Comparison of ENCODE assay signal across 8 cellular contexts in the genomic region with DNA sequence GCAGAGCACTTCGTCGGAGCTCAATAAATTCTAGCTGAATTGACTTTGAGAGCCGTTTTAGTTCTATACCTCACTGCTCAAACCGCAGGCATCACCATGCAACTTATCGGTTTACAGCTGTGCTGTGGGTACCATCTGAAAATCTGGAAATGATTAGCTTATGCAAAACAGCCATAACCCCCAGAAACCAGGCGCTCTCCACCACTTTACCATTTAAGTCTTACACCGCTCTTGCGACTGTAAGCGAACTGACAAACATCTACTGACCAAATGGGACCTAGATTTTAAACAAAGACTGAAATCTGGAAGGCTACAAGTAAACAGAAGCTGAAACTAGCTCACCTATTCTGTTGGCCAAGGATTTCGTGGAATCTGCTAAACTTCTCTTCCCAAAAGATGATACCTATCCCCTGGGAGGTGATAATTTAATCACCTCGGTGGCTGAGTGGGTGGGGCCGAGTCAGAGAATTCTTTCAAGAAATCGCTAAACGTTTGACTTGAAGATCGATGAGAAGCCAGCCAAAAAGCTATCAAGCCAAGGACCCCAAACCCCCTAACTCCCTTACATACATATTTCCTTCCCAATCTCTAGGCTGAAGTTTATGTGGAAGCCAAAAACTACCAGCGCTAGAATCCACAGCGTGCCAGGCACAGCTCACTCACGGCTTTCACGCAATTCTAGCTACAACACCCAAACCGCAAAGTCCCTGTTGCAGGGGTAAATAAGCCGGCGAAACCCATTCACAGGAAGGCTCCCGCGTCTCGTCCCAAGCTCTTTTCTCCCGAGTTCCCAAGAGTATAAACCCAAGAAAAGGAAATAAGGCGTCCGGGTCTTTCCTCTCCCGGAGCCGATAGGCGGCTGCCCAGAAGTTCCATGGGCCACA.
DNase-seq lines count a peak whose midpoint lies in the region; ATAC-seq and TF ChIP-seq lines count a peak whose summit lies in the region.

No MANE protein-coding gene starts in this region.

- no peak for TF ChIP-seq CTCF in GM20000 (IDR thresholded peaks at IDR 0.05; ENCODE audit: extremely low read depth, missing control alignments)

- H3K4me1 ChIP-seq in iPS-20b (ENCODE audit: insufficient read depth, low read length): peaks cover 6% of the 10 kb centered on the region; the same call in 1 of the 2 replicates

- H3K36me3 Mint-ChIP-seq in activated naive CD8-positive, alpha-beta T cell: no peaks in the 10 kb centered on the region

- peak overlapping the region; percentile 98 for H3K4me3 Mint-ChIP-seq in activated naive CD8-positive, alpha-beta T cell

- H3K4me3 ChIP-seq in GM08714 (ENCODE audit: low read length) (peak overlapping the region; percentile 93), iPS-20b (ENCODE audit: low read length) (peak overlapping the region; percentile 99)

- no peaks in the 10 kb centered on the region for H3K9me3 ChIP-seq in iPS-20b (ENCODE audit: insufficient read depth, low read depth, low read length)

- no peaks in the 10 kb centered on the region for H3K27me3 ChIP-seq in iPS-20b (ENCODE audit: insufficient read depth, low read length)

- no peak overlapping the region for H3K27ac ChIP-seq in iPS-20b (ENCODE audit: low read length)

- H3K36me3 ChIP-seq in iPS-20b (ENCODE audit: insufficient read depth, low read depth, low read length): no peaks in the 10 kb centered on the region

- peak overlapping the region; percentile 90 for H3K9ac ChIP-seq in iPS-20b (ENCODE audit: low read depth, low read length)

- H3K27me3 Mint-ChIP-seq in activated naive CD8-positive, alpha-beta T cell: no peaks in the 10 kb centered on the region

- H3K4me1 Mint-ChIP-seq in activated naive CD8-positive, alpha-beta T cell (ENCODE audit: low read depth): peaks cover 40% of the 10 kb centered on the region

- peak overlapping the region; percentile 100 for H3K27ac Mint-ChIP-seq in activated naive CD8-positive, alpha-beta T cell

- no peaks in the 10 kb centered on the region for H3K9me3 Mint-ChIP-seq in activated naive CD8-positive, alpha-beta T cell (ENCODE audit: low read depth)

- ATAC-seq in HG03571 (IDR thresholded peaks at IDR 0.05; ENCODE audit: unreplicated experiment): peak; percentile 62

- DNase-seq in GM20000 (ENCODE audit: low spot score) (peak; percentile 30), MV-4-11 (lab: John Stamatoyannopoulos, UW) (no peak), D341Med (ENCODE audit: low spot score) (no peak)
- DNase-seq in stimulated activated naive CD4-positive, alpha-beta T cell treated with Interleukin-2 at 50 U/mL for 16 hours (lab: John Stamatoyannopoulos, UW): peak; percentile 41

Comparison
In these comparisons a context has a peak if more than half of its experiments do, and no peak if none do; other contexts are left out.
1. DNase-seq: peak in GM20000 (single experiment) and stimulated activated naive CD4-positive, alpha-beta T cell treated with Interleukin-2 at 50 U/mL for 16 hours (single experiment); none in MV-4-11 (single experiment) and D341Med (single experiment).